In the genomic region with DNA sequence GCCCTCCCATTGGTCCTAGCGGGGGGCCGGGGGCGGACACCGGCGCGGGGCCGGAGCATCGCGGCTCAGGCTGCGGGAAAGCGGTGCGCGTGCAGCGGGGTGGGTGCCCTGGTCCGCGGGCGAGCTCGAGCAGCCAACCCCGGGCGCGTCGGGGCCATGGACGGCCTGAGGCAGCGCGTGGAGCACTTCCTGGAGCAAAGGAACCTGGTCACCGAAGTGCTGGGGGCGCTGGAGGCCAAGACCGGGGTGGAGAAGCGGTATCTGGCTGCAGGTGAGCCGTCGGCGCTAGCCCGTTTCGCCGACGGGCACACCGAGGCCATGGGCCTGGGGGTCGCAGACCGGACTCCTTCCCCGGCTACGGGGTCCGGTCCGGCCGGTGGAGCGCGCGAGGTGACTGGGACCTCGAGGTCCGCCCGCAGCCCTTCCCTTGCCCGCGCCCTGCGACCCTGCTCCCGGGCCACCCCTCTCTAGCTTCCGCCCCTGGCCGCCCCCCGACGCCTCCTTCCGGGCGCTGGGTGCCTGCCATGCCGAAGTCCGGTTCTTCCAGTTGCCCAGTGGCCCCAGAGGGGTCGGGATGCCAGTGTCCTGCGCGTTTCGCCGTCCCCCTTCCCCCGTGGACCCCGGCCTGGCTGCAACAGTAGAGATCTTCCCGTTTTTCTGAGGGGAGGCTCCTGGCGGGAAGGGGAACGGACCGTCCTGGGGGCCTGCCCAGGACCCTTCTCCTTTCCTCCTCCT, we compare ENCODE assay signal across 1 cellular context.
A peak's percentile ranks its signal among the peaks of the same experiment; 100 is the strongest.
TF ChIP-seq lines count a peak whose summit lies in the region.

Gene REEP6 (plus strand): TSS at position 68 of the 735 bp plus-strand sequence. CDS start 89 bp downstream, at position 157.

TF ChIP-seq in K562, 482 proteins besides CTCF, POLR2A, EP300 and RAD21 (continued from another document and continues in another):
- TF ChIP-seq, protein P1, sequence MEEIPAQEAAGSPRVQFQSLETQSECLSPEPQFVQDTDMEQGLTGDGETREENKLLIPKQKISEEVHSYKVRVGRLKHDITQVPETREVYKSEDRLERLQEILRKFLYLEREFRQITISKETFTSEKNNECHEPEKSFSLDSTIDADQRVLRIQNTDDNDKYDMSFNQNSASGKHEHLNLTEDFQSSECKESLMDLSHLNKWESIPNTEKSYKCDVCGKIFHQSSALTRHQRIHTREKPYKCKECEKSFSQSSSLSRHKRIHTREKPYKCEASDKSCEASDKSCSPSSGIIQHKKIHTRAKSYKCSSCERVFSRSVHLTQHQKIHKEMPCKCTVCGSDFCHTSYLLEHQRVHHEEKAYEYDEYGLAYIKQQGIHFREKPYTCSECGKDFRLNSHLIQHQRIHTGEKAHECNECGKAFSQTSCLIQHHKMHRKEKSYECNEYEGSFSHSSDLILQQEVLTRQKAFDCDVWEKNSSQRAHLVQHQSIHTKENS (CRISPR knock-in tag; IDR thresholded peaks at IDR 0.05), result no peak
- TF ChIP-seq ZNF133 (CRISPR knock-in tag; IDR thresholded peaks at IDR 0.05), result no peak
- no peak for TF ChIP-seq TEAD2 (tag; IDR thresholded peaks at IDR 0.05)
- TF ChIP-seq TEAD4 (IDR thresholded peaks at IDR 0.05; ENCODE audit: low read length), result no peak
- no peak for TF ChIP-seq TEAD4 (CRISPR knock-in tag; IDR thresholded peaks at IDR 0.05; ENCODE audit: borderline replicate concordance)
- TF ChIP-seq, protein P2, sequence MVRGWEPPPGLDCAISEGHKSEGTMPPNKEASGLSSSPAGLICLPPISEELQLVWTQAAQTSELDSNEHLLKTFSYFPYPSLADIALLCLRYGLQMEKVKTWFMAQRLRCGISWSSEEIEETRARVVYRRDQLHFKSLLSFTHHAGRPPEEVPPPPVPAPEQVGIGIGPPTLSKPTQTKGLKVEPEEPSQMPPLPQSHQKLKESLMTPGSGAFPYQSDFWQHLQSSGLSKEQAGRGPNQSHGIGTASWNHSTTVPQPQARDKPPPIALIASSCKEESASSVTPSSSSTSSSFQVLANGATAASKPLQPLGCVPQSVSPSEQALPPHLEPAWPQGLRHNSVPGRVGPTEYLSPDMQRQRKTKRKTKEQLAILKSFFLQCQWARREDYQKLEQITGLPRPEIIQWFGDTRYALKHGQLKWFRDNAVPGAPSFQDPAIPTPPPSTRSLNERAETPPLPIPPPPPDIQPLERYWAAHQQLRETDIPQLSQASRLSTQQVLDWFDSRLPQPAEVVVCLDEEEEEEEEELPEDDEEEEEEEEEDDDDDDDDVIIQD (CRISPR knock-in tag; IDR thresholded peaks at IDR 0.05), result no peak
- TF ChIP-seq, protein P3, sequence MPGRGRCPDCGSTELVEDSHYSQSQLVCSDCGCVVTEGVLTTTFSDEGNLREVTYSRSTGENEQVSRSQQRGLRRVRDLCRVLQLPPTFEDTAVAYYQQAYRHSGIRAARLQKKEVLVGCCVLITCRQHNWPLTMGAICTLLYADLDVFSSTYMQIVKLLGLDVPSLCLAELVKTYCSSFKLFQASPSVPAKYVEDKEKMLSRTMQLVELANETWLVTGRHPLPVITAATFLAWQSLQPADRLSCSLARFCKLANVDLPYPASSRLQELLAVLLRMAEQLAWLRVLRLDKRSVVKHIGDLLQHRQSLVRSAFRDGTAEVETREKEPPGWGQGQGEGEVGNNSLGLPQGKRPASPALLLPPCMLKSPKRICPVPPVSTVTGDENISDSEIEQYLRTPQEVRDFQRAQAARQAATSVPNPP (IDR thresholded peaks at IDR 0.05; ENCODE audit: borderline replicate concordance, insufficient read depth, insufficient read length), result no peak
- no peak for TF ChIP-seq MCM5 (IDR thresholded peaks at IDR 0.05; ENCODE audit: low read depth)
- TF ChIP-seq PTTG1 (tag; IDR thresholded peaks at IDR 0.05; ENCODE audit: low read depth), result no peak
- TF ChIP-seq ESRRA (IDR thresholded peaks at IDR 0.05; ENCODE audit: borderline replicate concordance, low read depth), result peak; percentile 43
- no peak for TF ChIP-seq NFYB (IDR thresholded peaks at IDR 0.05; ENCODE audit: extremely low read depth, insufficient read length)
- TF ChIP-seq, protein P4, sequence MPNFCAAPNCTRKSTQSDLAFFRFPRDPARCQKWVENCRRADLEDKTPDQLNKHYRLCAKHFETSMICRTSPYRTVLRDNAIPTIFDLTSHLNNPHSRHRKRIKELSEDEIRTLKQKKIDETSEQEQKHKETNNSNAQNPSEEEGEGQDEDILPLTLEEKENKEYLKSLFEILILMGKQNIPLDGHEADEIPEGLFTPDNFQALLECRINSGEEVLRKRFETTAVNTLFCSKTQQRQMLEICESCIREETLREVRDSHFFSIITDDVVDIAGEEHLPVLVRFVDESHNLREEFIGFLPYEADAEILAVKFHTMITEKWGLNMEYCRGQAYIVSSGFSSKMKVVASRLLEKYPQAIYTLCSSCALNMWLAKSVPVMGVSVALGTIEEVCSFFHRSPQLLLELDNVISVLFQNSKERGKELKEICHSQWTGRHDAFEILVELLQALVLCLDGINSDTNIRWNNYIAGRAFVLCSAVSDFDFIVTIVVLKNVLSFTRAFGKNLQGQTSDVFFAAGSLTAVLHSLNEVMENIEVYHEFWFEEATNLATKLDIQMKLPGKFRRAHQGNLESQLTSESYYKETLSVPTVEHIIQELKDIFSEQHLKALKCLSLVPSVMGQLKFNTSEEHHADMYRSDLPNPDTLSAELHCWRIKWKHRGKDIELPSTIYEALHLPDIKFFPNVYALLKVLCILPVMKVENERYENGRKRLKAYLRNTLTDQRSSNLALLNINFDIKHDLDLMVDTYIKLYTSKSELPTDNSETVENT (CRISPR knock-in tag; IDR thresholded peaks at IDR 0.05), result peak; percentile 89
- no peak for TF ChIP-seq ZNF778 (CRISPR knock-in tag; IDR thresholded peaks at IDR 0.05)
- TF ChIP-seq ARID4B (CRISPR knock-in tag; IDR thresholded peaks at IDR 0.05), result peak; percentile 45; the same call in 1 of the 2 replicates
- TF ChIP-seq, protein P5, sequence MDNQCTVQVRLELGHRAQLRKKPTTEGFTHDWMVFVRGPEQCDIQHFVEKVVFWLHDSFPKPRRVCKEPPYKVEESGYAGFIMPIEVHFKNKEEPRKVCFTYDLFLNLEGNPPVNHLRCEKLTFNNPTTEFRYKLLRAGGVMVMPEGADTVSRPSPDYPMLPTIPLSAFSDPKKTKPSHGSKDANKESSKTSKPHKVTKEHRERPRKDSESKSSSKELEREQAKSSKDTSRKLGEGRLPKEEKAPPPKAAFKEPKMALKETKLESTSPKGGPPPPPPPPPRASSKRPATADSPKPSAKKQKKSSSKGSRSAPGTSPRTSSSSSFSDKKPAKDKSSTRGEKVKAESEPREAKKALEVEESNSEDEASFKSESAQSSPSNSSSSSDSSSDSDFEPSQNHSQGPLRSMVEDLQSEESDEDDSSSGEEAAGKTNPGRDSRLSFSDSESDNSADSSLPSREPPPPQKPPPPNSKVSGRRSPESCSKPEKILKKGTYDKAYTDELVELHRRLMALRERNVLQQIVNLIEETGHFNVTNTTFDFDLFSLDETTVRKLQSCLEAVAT (IDR thresholded peaks at IDR 0.05), result no peak
- TF ChIP-seq, protein P6, sequence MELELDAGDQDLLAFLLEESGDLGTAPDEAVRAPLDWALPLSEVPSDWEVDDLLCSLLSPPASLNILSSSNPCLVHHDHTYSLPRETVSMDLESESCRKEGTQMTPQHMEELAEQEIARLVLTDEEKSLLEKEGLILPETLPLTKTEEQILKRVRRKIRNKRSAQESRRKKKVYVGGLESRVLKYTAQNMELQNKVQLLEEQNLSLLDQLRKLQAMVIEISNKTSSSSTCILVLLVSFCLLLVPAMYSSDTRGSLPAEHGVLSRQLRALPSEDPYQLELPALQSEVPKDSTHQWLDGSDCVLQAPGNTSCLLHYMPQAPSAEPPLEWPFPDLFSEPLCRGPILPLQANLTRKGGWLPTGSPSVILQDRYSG (tag; conservative IDR thresholded peaks at IDR 0.05; ENCODE audit: low read depth), result no peak
- TF ChIP-seq MBD2 (IDR thresholded peaks at IDR 0.05; ENCODE audit: borderline replicate concordance, low read depth), result no peak
- TF ChIP-seq TAF9B (IDR thresholded peaks at IDR 0.05; ENCODE audit: partially characterized antibody), result no peak
- TF ChIP-seq RNF219 (CRISPR knock-in tag; IDR thresholded peaks at IDR 0.05), result no peak
- no peak for TF ChIP-seq NFE2 (IDR thresholded peaks at IDR 0.05; ENCODE audit: low read depth)
- no peak for TF ChIP-seq NR2F6 (CRISPR knock-in tag; IDR thresholded peaks at IDR 0.05)
- TF ChIP-seq NR2C1 (IDR thresholded peaks at IDR 0.05), result no peak
- no peak for TF ChIP-seq NR2C1 (tag; IDR thresholded peaks at IDR 0.05)
- TF ChIP-seq, protein P7, sequence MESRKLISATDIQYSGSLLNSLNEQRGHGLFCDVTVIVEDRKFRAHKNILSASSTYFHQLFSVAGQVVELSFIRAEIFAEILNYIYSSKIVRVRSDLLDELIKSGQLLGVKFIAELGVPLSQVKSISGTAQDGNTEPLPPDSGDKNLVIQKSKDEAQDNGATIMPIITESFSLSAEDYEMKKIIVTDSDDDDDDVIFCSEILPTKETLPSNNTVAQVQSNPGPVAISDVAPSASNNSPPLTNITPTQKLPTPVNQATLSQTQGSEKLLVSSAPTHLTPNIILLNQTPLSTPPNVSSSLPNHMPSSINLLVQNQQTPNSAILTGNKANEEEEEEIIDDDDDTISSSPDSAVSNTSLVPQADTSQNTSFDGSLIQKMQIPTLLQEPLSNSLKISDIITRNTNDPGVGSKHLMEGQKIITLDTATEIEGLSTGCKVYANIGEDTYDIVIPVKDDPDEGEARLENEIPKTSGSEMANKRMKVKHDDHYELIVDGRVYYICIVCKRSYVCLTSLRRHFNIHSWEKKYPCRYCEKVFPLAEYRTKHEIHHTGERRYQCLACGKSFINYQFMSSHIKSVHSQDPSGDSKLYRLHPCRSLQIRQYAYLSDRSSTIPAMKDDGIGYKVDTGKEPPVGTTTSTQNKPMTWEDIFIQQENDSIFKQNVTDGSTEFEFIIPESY (CRISPR knock-in tag; IDR thresholded peaks at IDR 0.05), result peak; percentile 18; the same call in 1 of the 2 replicates
- TF ChIP-seq, protein P8, sequence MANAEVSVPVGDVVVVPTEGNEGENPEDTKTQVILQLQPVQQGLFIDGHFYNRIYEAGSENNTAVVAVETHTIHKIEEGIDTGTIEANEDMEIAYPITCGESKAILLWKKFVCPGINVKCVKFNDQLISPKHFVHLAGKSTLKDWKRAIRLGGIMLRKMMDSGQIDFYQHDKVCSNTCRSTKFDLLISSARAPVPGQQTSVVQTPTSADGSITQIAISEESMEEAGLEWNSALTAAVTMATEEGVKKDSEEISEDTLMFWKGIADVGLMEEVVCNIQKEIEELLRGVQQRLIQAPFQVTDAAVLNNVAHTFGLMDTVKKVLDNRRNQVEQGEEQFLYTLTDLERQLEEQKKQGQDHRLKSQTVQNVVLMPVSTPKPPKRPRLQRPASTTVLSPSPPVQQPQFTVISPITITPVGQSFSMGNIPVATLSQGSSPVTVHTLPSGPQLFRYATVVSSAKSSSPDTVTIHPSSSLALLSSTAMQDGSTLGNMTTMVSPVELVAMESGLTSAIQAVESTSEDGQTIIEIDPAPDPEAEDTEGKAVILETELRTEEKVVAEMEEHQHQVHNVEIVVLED (CRISPR knock-in tag; IDR thresholded peaks at IDR 0.05), result no peak
- no peak for TF ChIP-seq HLTF (IDR thresholded peaks at IDR 0.05)
- no peak for TF ChIP-seq MLX (CRISPR knock-in tag; conservative IDR thresholded peaks at IDR 0.05)
- TF ChIP-seq, protein P9, sequence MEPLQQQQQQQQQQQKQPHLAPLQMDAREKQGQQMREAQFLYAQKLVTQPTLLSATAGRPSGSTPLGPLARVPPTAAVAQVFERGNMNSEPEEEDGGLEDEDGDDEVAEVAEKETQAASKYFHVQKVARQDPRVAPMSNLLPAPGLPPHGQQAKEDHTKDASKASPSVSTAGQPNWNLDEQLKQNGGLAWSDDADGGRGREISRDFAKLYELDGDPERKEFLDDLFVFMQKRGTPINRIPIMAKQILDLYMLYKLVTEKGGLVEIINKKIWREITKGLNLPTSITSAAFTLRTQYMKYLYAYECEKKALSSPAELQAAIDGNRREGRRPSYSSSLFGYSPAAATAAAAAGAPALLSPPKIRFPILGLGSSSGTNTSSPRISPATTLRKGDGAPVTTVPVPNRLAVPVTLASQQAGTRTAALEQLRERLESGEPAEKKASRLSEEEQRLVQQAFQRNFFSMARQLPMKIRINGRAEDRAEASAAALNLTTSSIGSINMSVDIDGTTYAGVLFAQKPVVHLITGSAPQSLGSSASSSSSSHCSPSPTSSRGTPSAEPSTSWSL (CRISPR knock-in tag; IDR thresholded peaks at IDR 0.05; ENCODE audit: borderline replicate concordance), result no peak
